Comparison of ENCODE assay signal across 18 cellular contexts in the genomic region with DNA sequence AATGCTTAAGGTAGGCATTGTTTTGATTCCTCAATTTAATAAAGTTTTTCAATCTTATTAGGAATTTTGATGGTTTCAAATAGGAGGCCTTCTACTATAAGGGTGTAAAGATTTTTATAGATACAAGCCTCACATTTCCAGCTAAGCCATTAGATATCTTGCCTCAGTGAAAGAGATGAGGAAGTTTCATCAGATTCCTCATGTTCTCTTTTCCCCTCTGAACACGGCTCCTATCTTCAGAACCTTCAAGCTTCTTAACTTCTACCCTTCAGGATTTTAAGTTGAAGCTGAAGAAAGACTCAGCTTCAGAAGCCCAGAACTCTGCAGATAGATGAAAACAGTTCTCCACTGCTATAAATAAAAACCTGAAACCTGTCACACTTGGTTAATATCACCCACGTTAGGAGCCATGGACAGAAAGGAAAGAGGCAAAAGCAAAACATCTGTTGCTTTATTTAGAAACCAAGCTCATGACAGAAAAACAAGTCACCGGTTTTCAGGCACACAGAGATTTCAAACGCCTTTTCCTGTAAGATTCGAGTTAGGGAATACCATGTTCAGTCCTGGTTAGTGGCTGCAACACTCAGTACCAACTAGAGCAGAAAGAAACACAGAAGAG.
"Had no signal": no experiment of that assay in that cellular context is flagged by ENCODE, and none has a peak within 500 bp of the region (broad histone marks: within the 10 kb centered on the region; RNA-seq: fewer than 3 reads in every experiment).

No MANE protein-coding gene starts in this region.

- H3K4me1 ChIP-seq: body of pancreas, tibial artery, vagina had no signal

- H3K27me3 Mint-ChIP-seq: dendritic cell treated with granulocyte-macrophage colony-stimulating factor and Interleukin-4, amounts not matched to agents 40 ng/mL and 50 ng/mL, for 4 days had no signal

- DNase-seq: activated CD4-positive, alpha-beta T cell treated with anti-CD3 and anti-CD28 coated beads for 4 hours; activated CD8-positive, alpha-beta memory T cell treated with anti-CD3 and anti-CD28 coated beads, Interleukin-2, amount 50 U/mL, for 4 hours; activated CD8-positive, alpha-beta T cell treated with anti-CD3 and anti-CD28 coated beads for 36 hours; activated naive CD4-positive, alpha-beta T cell treated with anti-CD3 and anti-CD28 coated beads, Interleukin-2, amount 10 ng/mL, durations not matched to agents 7 days and 5 days; body of pancreas; kidney; left ventricle myocardium superior; mesenchymal stem cell; ovary; stimulated activated CD4-positive, alpha-beta T cell treated with anti-CD3 and anti-CD28 coated beads, Interleukin-15, amount 100 ng/mL, for 24 hours; stimulated activated CD4-positive, alpha-beta T cell treated with anti-CD3 and anti-CD28 coated beads, Interleukin-4, amount 100 ng/mL, for 4 hours; T-helper 9 cell; tibial artery; WERI-Rb-1 had no signal

- H3K27me3 ChIP-seq: ovary, tibial artery, vagina had no signal

- H3K36me3 Mint-ChIP-seq: activated naive CD4-positive, alpha-beta T cell treated with anti-CD3 and anti-CD28 coated beads, Interleukin-2, amount 10 ng/mL, durations not matched to agents 7 days and 5 days had no signal

- H3K36me3 ChIP-seq: ovary, tibial artery, vagina, WERI-Rb-1 had no signal

- H3K4me1 Mint-ChIP-seq: activated naive CD4-positive, alpha-beta T cell treated with anti-CD3 and anti-CD28 coated beads, Interleukin-2, amount 10 ng/mL, durations not matched to agents 7 days and 5 days; neural crest cell had no signal

- H3K9me3 ChIP-seq: body of pancreas, ovary, tibial artery, vagina had no signal

- ATAC-seq: activated CD8-positive, alpha-beta T cell treated with anti-CD3 and anti-CD28 coated beads for 36 hours; body of pancreas; left ventricle myocardium superior had no signal

- H3K4me3 Mint-ChIP-seq: activated CD8-positive, alpha-beta T cell treated with anti-CD3 and anti-CD28 coated beads for 36 hours; activated naive CD4-positive, alpha-beta T cell treated with anti-CD3 and anti-CD28 coated beads, Interleukin-2, amount 10 ng/mL, durations not matched to agents 7 days and 5 days; activated T-helper 1 cell treated with anti-CD3 and anti-CD28 coated beads, Interleukin-12 subunit alpha, Interleukin-12 subunit beta, Interleukin-2, Interleukin-4 antibody, amounts not matched to agents 30 ng/mL and 10 ng/mL and 1 ng/mL, durations not matched to agents 14 hours and 24 hours and 36 hours; dendritic cell treated with granulocyte-macrophage colony-stimulating factor and Interleukin-4, amounts not matched to agents 40 ng/mL and 50 ng/mL, for 4 days; neural crest cell had no signal

- H3K9me3 Mint-ChIP-seq: activated CD8-positive, alpha-beta T cell treated with anti-CD3 and anti-CD28 coated beads for 36 hours; activated naive CD4-positive, alpha-beta T cell treated with anti-CD3 and anti-CD28 coated beads, Interleukin-2, amount 10 ng/mL, durations not matched to agents 7 days and 5 days; activated T-helper 1 cell treated with anti-CD3 and anti-CD28 coated beads, Interleukin-12 subunit alpha, Interleukin-12 subunit beta, Interleukin-2, Interleukin-4 antibody, amounts not matched to agents 30 ng/mL and 10 ng/mL and 1 ng/mL, durations not matched to agents 14 hours and 24 hours and 36 hours; dendritic cell treated with granulocyte-macrophage colony-stimulating factor and Interleukin-4, amounts not matched to agents 40 ng/mL and 50 ng/mL, for 4 days; neural crest cell had no signal

- H3K27ac ChIP-seq: body of pancreas, ovary, tibial artery, vagina, WERI-Rb-1 had no signal

- H3K4me3 ChIP-seq: body of pancreas, ovary, tibial artery, vagina had no signal
